ENCODE assay signal across 8 cellular contexts in the genomic region with DNA sequence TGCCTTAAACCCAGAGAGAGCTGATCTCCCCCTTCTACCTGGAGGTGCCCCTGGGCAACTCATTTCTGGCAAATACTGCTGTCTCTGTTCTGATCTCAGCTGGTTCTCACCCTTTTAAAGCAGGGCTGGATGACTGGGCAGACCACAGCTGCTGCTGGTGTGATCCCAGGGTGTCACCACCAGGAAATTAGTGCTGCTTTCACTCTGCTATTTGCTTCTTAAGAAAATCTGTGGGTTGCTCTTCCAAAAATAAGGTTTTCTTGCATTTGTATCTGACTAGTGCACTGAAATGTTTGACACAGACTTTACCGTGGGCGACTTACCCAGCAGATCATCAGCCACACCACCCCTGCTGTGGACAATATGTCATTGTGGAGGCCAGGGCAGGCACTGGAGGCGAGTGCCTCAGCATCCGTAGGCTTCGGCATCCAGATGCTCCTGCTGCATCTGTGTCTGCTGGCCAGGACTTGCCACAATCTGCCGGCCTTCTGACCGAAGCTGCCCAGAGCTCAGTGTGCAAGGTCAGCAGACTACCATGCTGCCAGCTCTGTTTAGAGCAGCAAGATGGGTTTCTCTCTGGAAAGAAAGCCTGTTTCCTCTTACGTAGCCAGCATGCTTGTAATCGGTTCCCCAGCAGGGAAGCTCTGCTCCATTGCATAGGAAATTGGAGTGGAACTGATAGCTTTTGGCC. TPM values are rescaled to one million over a fixed set of nuclear protein-coding genes. Genes with fewer than 3 reads are reported as not detected.
DNase-seq lines count a peak whose midpoint lies in the region; ATAC-seq and TF ChIP-seq lines count a peak whose summit lies in the region.

No MANE protein-coding gene starts in this region.

- TF ChIP-seq POLR2A in upper lobe of left lung (IDR thresholded peaks at IDR 0.05) = no peak

- ATAC-seq in GM21529 (IDR thresholded peaks at IDR 0.05; ENCODE audit: unreplicated experiment) = peak; percentile 80
- ATAC-seq in Panc1 = peak; percentile 71
- ATAC-seq in upper lobe of left lung (ENCODE audit: low FRiP score in 2 of 2) = peak; percentile 56 to 79

- H3K4me1 Mint-ChIP-seq in CD14-positive monocyte (peaks cover 69% of the 10 kb centered on the region), nephron (peaks cover 55% of the 10 kb centered on the region)

- no peak for DNase-seq in CD14-positive monocyte (ENCODE audit: low spot score)
- DNase-seq in Panc1 (ENCODE audit: low read depth, low spot score) = no peak
- peak; percentile 32 for DNase-seq in dermis blood vessel endothelial cell
- DNase-seq in upper lobe of left lung = peak in 1 of 2 donors; percentile 19
- DNase-seq in DMS153 treated with DMSO at 0.1 percent for 48 hours (lab: John Stamatoyannopoulos, UW; ENCODE audit: unreplicated experiment) = no peak
- no peak for DNase-seq in NCI-H748 treated with DMSO at 0.1 percent for 48 hours (lab: John Stamatoyannopoulos, UW)

- in situ Hi-C loops in Panc1 (cut with HindIII; ENCODE audit: low pct_unique_long_range_greater_than_20kb, low sequenced_read_pairs) = no loop called here

- H3K9me3 ChIP-seq in Panc1 (ENCODE audit: control insufficient read depth, insufficient read depth, low read depth, low read length) = no peaks in the 10 kb centered on the region
- H3K9me3 ChIP-seq in upper lobe of left lung = no peaks in the 10 kb centered on the region

- H3K27ac ChIP-seq in Panc1 (ENCODE audit: low read length) = peak overlapping the region; percentile 75
- peak overlapping the region; percentile 3 to 32 (median 20) for H3K27ac ChIP-seq in upper lobe of left lung

- TF ChIP-seq EP300 in upper lobe of left lung (IDR thresholded peaks at IDR 0.05) = no peak

- POLR2A ChIA-PET in Panc1 (lab: Charles Lee) = interaction anchor here (0.6 kb wide), 1 partner anchor 88 kb away, joined by 12 read pairs; no protein-coding TSS in a partner anchor

- H3K4me1 ChIP-seq in Panc1 (ENCODE audit: control insufficient read depth, insufficient read depth, low read length) (peaks cover 62% of the 10 kb centered on the region), upper lobe of left lung (peaks cover 22 to 37% (median 33%) of the 10 kb centered on the region in 4 donors)

- intact Hi-C loops in CD14-positive monocyte (cut with micrococcal nuclease) (no loop called here), Panc1 (cut with micrococcal nuclease; ENCODE audit: unreplicated experiment) (no loop called here)

- H3K27me3 Mint-ChIP-seq in CD14-positive monocyte (ENCODE audit: low read depth in 3 of 3) (peaks cover 0 to 8% (median 2%) of the 10 kb centered on the region in 3 donors), nephron (ENCODE audit: low read depth) (peaks cover 3% of the 10 kb centered on the region)

- CTCF ChIA-PET in Panc1 (lab: Charles Lee) = interaction anchor here (1.2 to 1.5 kb wide), 3 partner anchors 14 to 83 kb away, joined by 3 to 5 read pairs (median 4); no protein-coding TSS in a partner anchor

- H3K27ac Mint-ChIP-seq in CD14-positive monocyte (peak overlapping the region; percentile 73 to 92 (median 88)), nephron (peak overlapping the region; percentile 56 to 85 (median 84))

- H3K4me3 Mint-ChIP-seq in CD14-positive monocyte = peak overlapping the region; percentile 14 to 64
- H3K4me3 Mint-ChIP-seq in nephron = peak overlapping the region in 1 of 3 experiments; percentile 0

- H3K27me3 ChIP-seq in Panc1 (ENCODE audit: control insufficient read depth, insufficient read depth, low read length) (no peaks in the 10 kb centered on the region), upper lobe of left lung (no peaks in the 10 kb centered on the region)

- H3K4me3 ChIP-seq in Panc1 (ENCODE audit: low read depth in 2 of 2, low read length in 2 of 2) = no peak overlapping the region
- peak overlapping the region in 1 of 4 donors; percentile 13 for H3K4me3 ChIP-seq in upper lobe of left lung

- H3K9me3 Mint-ChIP-seq in CD14-positive monocyte = peaks cover 0 to 2% (median 0%) of the 10 kb centered on the region in 7 donors
- no peaks in the 10 kb centered on the region for H3K9me3 Mint-ChIP-seq in nephron

- BruUV-seq in Panc1 (replicated peaks; lab: Mats Ljungman, UMichigan) = no TSS peak

- peaks cover 50 to 61% of the 10 kb centered on the region in 2 donors for H3K36me3 Mint-ChIP-seq in CD14-positive monocyte
- no peaks in the 10 kb centered on the region for H3K36me3 Mint-ChIP-seq in nephron (ENCODE audit: low read depth)

- TF ChIP-seq CTCF in CD14-positive monocyte (IDR thresholded peaks at IDR 0.05) (no peak), Panc1 (IDR thresholded peaks at IDR 0.05) (no peak), nephron (IDR thresholded peaks at IDR 0.05; ENCODE audit: unreplicated experiment in 3 of 3) (no peak), upper lobe of left lung (IDR thresholded peaks at IDR 0.05) (no peak)

- 66 to 68% methylated on average over 3 to 9 of the region's 9 CpGs for WGBS in upper lobe of left lung, 2 donors

- H3K36me3 ChIP-seq in Panc1 (ENCODE audit: control insufficient read depth, insufficient read depth, low read length) (no peaks in the 10 kb centered on the region), upper lobe of left lung (no peaks in the 10 kb centered on the region)

RNA-seq across cellular contexts. Expression of a gene that starts 13.6 kb away (rescaled TPM):
- polyA plus RNA-seq in CD14-positive monocyte = 10 to 100 TPM; 26.5 to 28.7 TPM
- total RNA-seq in Panc1 (2021; ENCODE audit: unreplicated experiment) (65.5 TPM), dermis blood vessel endothelial cell (49.9 and 51.7 TPM in 2 replicates), upper lobe of left lung (10 to 100 TPM; 34.9 to 90.1 (median 38.9) TPM)
- polyA plus RNA-seq in Panc1 (2012; ENCODE audit: insufficient read length) = 24.0 TPM
